Comparison of ENCODE assay signal across 30 cellular contexts in the genomic region with DNA sequence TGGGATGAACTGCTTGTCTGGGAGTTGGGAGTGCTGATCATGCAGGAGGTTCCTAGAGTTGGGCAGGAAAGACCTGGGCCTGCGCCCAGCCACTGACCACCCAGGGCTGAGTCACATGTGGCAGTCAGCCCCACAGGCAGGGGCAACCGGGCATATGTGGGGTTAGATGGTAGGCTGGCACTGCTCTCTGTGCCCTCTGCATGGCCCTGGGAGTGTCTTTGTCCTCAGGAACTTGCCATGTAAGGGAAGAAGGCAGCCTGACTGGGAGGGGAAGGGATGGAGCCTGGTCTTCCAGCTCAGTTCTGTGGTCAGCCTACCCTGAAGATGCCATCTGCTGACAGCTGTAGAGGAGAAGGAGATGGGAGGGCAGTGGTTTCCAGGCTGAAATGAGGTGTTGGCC.
"Had no signal": no experiment of that assay in that cellular context is flagged by ENCODE, and none has a peak within 500 bp of the region (broad histone marks: within the 10 kb centered on the region; RNA-seq: fewer than 3 reads in every experiment).

No MANE protein-coding gene starts in this region.

- H3K4me1 ChIP-seq: ascending aorta, breast epithelium, foreskin keratinocyte, gastrocnemius medialis had no signal

- H3K9me3 ChIP-seq: ascending aorta, breast epithelium, esophagus muscularis mucosa, gastrocnemius medialis had no signal

- H3K27ac ChIP-seq: ascending aorta, breast epithelium, cardiac muscle cell, foreskin keratinocyte, gastrocnemius medialis had no signal

- H3K36me3 ChIP-seq: ascending aorta, breast epithelium, cardiac muscle cell, esophagus muscularis mucosa, gastrocnemius medialis had no signal

- DNase-seq: activated CD4-positive, alpha-beta memory T cell treated with anti-CD3 and anti-CD28 coated beads for 36 hours; activated CD4-positive, alpha-beta T cell treated with anti-CD3 and anti-CD28 coated beads for 36 hours; activated CD4-positive, alpha-beta T cell treated with anti-CD3 and anti-CD28 coated beads, Interleukin-2, amount 10 ng/mL, durations not matched to agents 24 days and 14 days; activated CD4-positive, CD25-positive, alpha-beta regulatory T cell; activated CD4-positive, CD25-positive, alpha-beta regulatory T cell treated with anti-CD3 and anti-CD28 coated beads, Interleukin-2, amount 50 U/mL, for 72 hours; activated CD8-positive, alpha-beta memory T cell treated with anti-CD3 and anti-CD28 coated beads, Interleukin-2, amount 10 ng/mL, durations not matched to agents 7 days and 5 days; activated CD8-positive, alpha-beta memory T cell treated with anti-CD3 and anti-CD28 coated beads, Interleukin-2, amount 50 U/mL, for 4 hours; activated CD8-positive, alpha-beta T cell treated with anti-CD3 and anti-CD28 coated beads, Interleukin-2, amount 10 ng/mL, durations not matched to agents 7 days and 5 days; activated gamma-delta T cell; activated naive CD4-positive, alpha-beta T cell; activated naive CD4-positive, alpha-beta T cell treated with anti-CD3 and anti-CD28 coated beads, Interleukin-2, amount 10 ng/mL, durations not matched to agents 7 days and 5 days; activated naive CD8-positive, alpha-beta T cell treated with anti-CD3 and anti-CD28 coated beads, Interleukin-2, amount 10 ng/mL, durations not matched to agents 7 days and 5 days; activated T-cell treated with anti-CD3 and anti-CD28 coated beads, Interleukin-2, amount 50 U/mL, for 1 hour; activated T-cell treated with anti-CD3 and anti-CD28 coated beads, Interleukin-2, amount 50 U/mL, for 48 hours; central memory CD4-positive, alpha-beta T cell; cerebellar nuclear complex; cortex of kidney; dermis blood vessel endothelial cell; effector CD4-positive, alpha-beta T cell; effector memory CD8-positive, alpha-beta T cell; erythroblast; foreskin keratinocyte; gastrocnemius medialis; glutamatergic neuron; T-helper 2 cell had no signal

- H3K27me3 ChIP-seq: ascending aorta, cardiac muscle cell, esophagus muscularis mucosa, foreskin keratinocyte, gastrocnemius medialis had no signal

- ATAC-seq: activated CD4-positive, alpha-beta T cell treated with anti-CD3 and anti-CD28 coated beads for 36 hours; activated CD8-positive, alpha-beta memory T cell treated with anti-CD3 and anti-CD28 coated beads, Interleukin-2, amount 10 ng/mL, durations not matched to agents 7 days and 5 days; activated CD8-positive, alpha-beta T cell treated with anti-CD3 and anti-CD28 coated beads, Interleukin-2, amount 10 ng/mL, durations not matched to agents 7 days and 5 days; activated naive CD4-positive, alpha-beta T cell treated with anti-CD3 and anti-CD28 coated beads, Interleukin-2, amount 50 U/mL, for 72 hours; effector memory CD8-positive, alpha-beta T cell; foreskin keratinocyte; gastrocnemius medialis had no signal

- H3K4me3 ChIP-seq: ascending aorta, breast epithelium, cardiac muscle cell, esophagus muscularis mucosa, gastrocnemius medialis had no signal
